In genomic region chr1:220727523-220727922, GRCh38 we compare ENCODE assay signal across 32 cellular contexts. TPM values are rescaled to one million over a fixed set of nuclear protein-coding genes. Genes with fewer than 3 reads are reported as not detected.
"Had no signal": no experiment of that assay in that cellular context is flagged by ENCODE, and none has a peak within 500 bp of the region (broad histone marks: within the 10 kb centered on the region; RNA-seq: fewer than 3 reads in every experiment).

No MANE protein-coding gene starts in this region.

- H3K27ac ChIP-seq: adrenal gland, body of pancreas, esophagus muscularis mucosa, foreskin keratinocyte, gastrocnemius medialis, heart left ventricle, WERI-Rb-1 had no signal

- ATAC-seq: activated CD4-positive, CD25-positive, alpha-beta regulatory T cell treated with anti-CD3 and anti-CD28 coated beads, Interleukin-2, amount 50 U/mL, for 24 hours; activated CD8-positive, alpha-beta T cell treated with anti-CD3 and anti-CD28 coated beads for 36 hours; activated naive CD8-positive, alpha-beta T cell treated with anti-CD3 and anti-CD28 coated beads, Interleukin-2, amount 50 U/mL, for 24 hours; activated T-cell treated with anti-CD3 and anti-CD28 coated beads, Interleukin-2, amount 50 U/mL, for 4 hours; activated T-helper 17 cell treated with anti-CD3 and anti-CD28 coated beads, Interleukin-2, amount 50 U/mL, for 72 hours; body of pancreas; effector memory CD8-positive, alpha-beta T cell; foreskin keratinocyte; gastrocnemius medialis; heart left ventricle; T-helper 17 cell had no signal

- H3K9me3 ChIP-seq: adrenal gland, body of pancreas, esophagus muscularis mucosa, gastrocnemius medialis had no signal

- FAIRE-seq: colon had no signal

- H3K36me3 ChIP-seq: adrenal gland, esophagus muscularis mucosa, gastrocnemius medialis, heart left ventricle, WERI-Rb-1 had no signal

- H3K27me3 ChIP-seq: body of pancreas, esophagus muscularis mucosa, gastrocnemius medialis, heart left ventricle had no signal

- DNase-seq: activated B cell treated with CpG ODN at 0.5 μM for 24 hours; activated CD4-positive, alpha-beta T cell treated with anti-CD3 and anti-CD28 coated beads for 48 hours; activated CD4-positive, alpha-beta T cell treated with anti-CD3 and anti-CD28 coated beads, Interleukin-2, amount 50 U/mL, for 1 hour; activated CD4-positive, alpha-beta T cell treated with anti-CD3 and anti-CD28 coated beads, Interleukin-2, amount 50 U/mL, for 48 hours; activated CD8-positive, alpha-beta memory T cell treated with anti-CD3 and anti-CD28 coated beads for 24 hours; activated CD8-positive, alpha-beta T cell treated with anti-CD3 and anti-CD28 coated beads for 36 hours; activated effector memory CD4-positive, alpha-beta T cell treated with Interleukin-2 at 50 U/mL for 16 hours; activated naive CD4-positive, alpha-beta T cell treated with anti-CD3 and anti-CD28 coated beads for 36 hours; activated naive CD8-positive, alpha-beta T cell treated with anti-CD3 and anti-CD28 coated beads for 36 hours; activated naive CD8-positive, alpha-beta T cell treated with anti-CD3 and anti-CD28 coated beads, Interleukin-2, amount 50 U/mL, for 24 hours; activated T-cell treated with anti-CD3 and anti-CD28 coated beads, Interleukin-2, amount 50 U/mL, for 4 hours; adrenal gland; amygdala; aorta; body of pancreas; caudate nucleus; cortex of kidney; dermis blood vessel endothelial cell; effector CD4-positive, alpha-beta T cell; effector memory CD8-positive, alpha-beta T cell; erythroblast; foreskin keratinocyte; gastrocnemius medialis; glutamatergic neuron; heart left ventricle; T-helper 17 cell; T1000; WERI-Rb-1 had no signal

- H3K4me1 ChIP-seq: foreskin keratinocyte, gastrocnemius medialis had no signal

- H3K4me3 ChIP-seq: adrenal gland, body of pancreas, esophagus muscularis mucosa, gastrocnemius medialis, heart left ventricle had no signal

RNA-seq across cellular contexts. Expression of gene MTARC2, which starts 20.6 kb away (rescaled TPM):
- total RNA-seq: activated CD8-positive, alpha-beta T cell treated with anti-CD3 and anti-CD28 coated beads for 36 hours; activated naive CD4-positive, alpha-beta T cell treated with anti-CD3 and anti-CD28 coated beads for 36 hours; activated naive CD8-positive, alpha-beta T cell treated with anti-CD3 and anti-CD28 coated beads for 36 hours; activated T-helper 17 cell treated with anti-CD3 and anti-CD28 coated beads, Interleukin-2, amount 50 U/mL, for 72 hours had no signal

RNA-seq across cellular contexts. Expression of gene MTARC1, which starts 59.2 kb away (rescaled TPM):
- total RNA-seq: activated CD8-positive, alpha-beta T cell treated with anti-CD3 and anti-CD28 coated beads for 36 hours; activated naive CD4-positive, alpha-beta T cell treated with anti-CD3 and anti-CD28 coated beads for 36 hours had no signal
